8 cellular contexts compared by ENCODE assay signal in genomic region chr17:73474370-73474988, GRCh38.
DNase-seq lines count a peak whose midpoint lies in the region; ATAC-seq and TF ChIP-seq lines count a peak whose summit lies in the region.

No MANE protein-coding gene starts in this region.

- H2BK12ac ChIP-seq in H9 (ENCODE audit: insufficient read length, low read depth, low read length) = no peak overlapping the region

- H3K9ac ChIP-seq in H9 (ENCODE audit: extremely low read depth, insufficient read length, low read length) = no peak overlapping the region

- H3K9me3 ChIP-seq in lower lobe of right lung (no peaks in the 10 kb centered on the region), H9 (ENCODE audit: control insufficient read depth, low read depth, low read length) (no peaks in the 10 kb centered on the region)

- no peak overlapping the region; a peak in 1 of 7 replicates for H3K27ac Mint-ChIP-seq in H9

- H2BK120ac ChIP-seq in H9 (ENCODE audit: low read depth, low read length, poor library complexity, severe bottlenecking) = no peak overlapping the region

- no peaks in the 10 kb centered on the region for H4K20me1 ChIP-seq in H9 (ENCODE audit: control insufficient read depth, insufficient read depth, insufficient read length)

- peak; percentile 53 for DNase-seq in AG20443 (ENCODE audit: low spot score)
- peak; percentile 58 for DNase-seq in HT1080 (ENCODE audit: low read depth)
- peak; percentile 66 for DNase-seq in amniotic epithelial cell (ENCODE audit: low read depth)
- DNase-seq in lower lobe of right lung = peak; percentile 66
- no peak for DNase-seq in H9

- H2BK5ac ChIP-seq in H9 (ENCODE audit: insufficient read length, low read length) = no peak overlapping the region

- H4K8ac ChIP-seq in H9 (replicated peaks; ENCODE audit: insufficient read length, low read depth, low read length) = no peak overlapping the region

- no peak overlapping the region for H2AFZ ChIP-seq in H9 (ENCODE audit: low read length)

- no peak overlapping the region for H2AK5ac ChIP-seq in H9 (ENCODE audit: insufficient read length, low read length)

- no peak overlapping the region for H3K4me3 Mint-ChIP-seq in H9

- intact Hi-C loops in lower lobe of right lung (cut with DNase I) = no loop called here

- no peaks in the 10 kb centered on the region for H3K23me2 ChIP-seq in H9 (ENCODE audit: insufficient read length, low read depth, low read length, poor library complexity, severe bottlenecking)

- ATAC-seq in lower lobe of right lung (peak in 1 of 2 donors; percentile 62), GM18907 (IDR thresholded peaks at IDR 0.05; ENCODE audit: unreplicated experiment) (no peak), GM21825 (IDR thresholded peaks at IDR 0.05; ENCODE audit: unreplicated experiment) (no peak), GM18858 (IDR thresholded peaks at IDR 0.05; ENCODE audit: unreplicated experiment) (no peak)

- peaks cover 2 to 9% (median 4%) of the 10 kb centered on the region in 3 experiments; a peak in 6 of 7 replicates for H3K36me3 Mint-ChIP-seq in H9 (ENCODE audit: insufficient read depth in 1 of 3, low read depth in 3 of 3)

- H3K27me3 ChIP-seq in lower lobe of right lung (ENCODE audit: low read depth) (peaks cover 8% of the 10 kb centered on the region), H9 (ENCODE audit: insufficient read depth, low read length) (no peaks in the 10 kb centered on the region)

- no peak overlapping the region for H2BK15ac ChIP-seq in H9 (ENCODE audit: low read depth, low read length)

- H4K5ac ChIP-seq in H9 (ENCODE audit: insufficient read length, low read depth, low read length) = no peak overlapping the region

- H3K4me1 ChIP-seq in lower lobe of right lung (peaks cover 6% of the 10 kb centered on the region), H9 (ENCODE audit: insufficient read depth, low read length) (peaks cover 3% of the 10 kb centered on the region; the same call in 1 of the 2 replicates)

- no peak overlapping the region for H3K56ac ChIP-seq in H9 (ENCODE audit: insufficient read length, low read depth, low read length)

- no peak overlapping the region for H2BK20ac ChIP-seq in H9 (ENCODE audit: low read depth, low read length, poor library complexity, severe bottlenecking)

- no peaks in the 10 kb centered on the region; the same call in 1 of the 2 replicates for H3K27me3 Mint-ChIP-seq in H9 (ENCODE audit: low read depth)

- peaks cover 5 to 7% of the 10 kb centered on the region in 2 experiments for H3K9me3 Mint-ChIP-seq in H9

- H3K4me2 ChIP-seq in H9 (ENCODE audit: insufficient read depth, insufficient read length, low read length) = no peak overlapping the region

- no peak overlapping the region for H4K91ac ChIP-seq in H9 (ENCODE audit: insufficient read length, low read depth, low read length)

- WGBS in H9 (ENCODE audit: extremely low coverage, insufficient read length, low lambda C conversion rate) = no CpG with 5 or more reads among the region's 12 CpGs

- peaks cover 20 to 29% of the 10 kb centered on the region in 2 experiments for H3K4me1 Mint-ChIP-seq in H9

- H3K36me3 ChIP-seq in lower lobe of right lung = no peaks in the 10 kb centered on the region

- no peak overlapping the region for H3K18ac ChIP-seq in H9 (ENCODE audit: insufficient read length, low read depth, low read length)

- H3K23ac ChIP-seq in H9 (ENCODE audit: insufficient read length, low read depth, low read length) = no peak overlapping the region

- H3K4me3 ChIP-seq in lower lobe of right lung = no peak overlapping the region

- H3K79me1 ChIP-seq in H9 (ENCODE audit: insufficient read depth, low read depth, low read length, poor library complexity, severe bottlenecking) = no peaks in the 10 kb centered on the region

- no peak overlapping the region for H3K4ac ChIP-seq in H9 (ENCODE audit: low read depth, low read length)

- no peak overlapping the region for H3T11ph ChIP-seq in H9 (ENCODE audit: low read length)

- TF ChIP-seq CTCF in lower lobe of right lung (IDR thresholded peaks at IDR 0.05) (no peak), H9 (conservative IDR thresholded peaks at IDR 0.05) (no peak)

- H3K27ac ChIP-seq in lower lobe of right lung = no peak overlapping the region
- H3K27ac ChIP-seq in H9 (ENCODE audit: insufficient read length, low read depth, low read length) = no peak overlapping the region

- no peaks in the 10 kb centered on the region for H3K79me2 ChIP-seq in H9 (ENCODE audit: insufficient read depth, low read length)

- H3K14ac ChIP-seq in H9 (ENCODE audit: insufficient read depth, low read length) = no peak overlapping the region
